In the genomic region with DNA sequence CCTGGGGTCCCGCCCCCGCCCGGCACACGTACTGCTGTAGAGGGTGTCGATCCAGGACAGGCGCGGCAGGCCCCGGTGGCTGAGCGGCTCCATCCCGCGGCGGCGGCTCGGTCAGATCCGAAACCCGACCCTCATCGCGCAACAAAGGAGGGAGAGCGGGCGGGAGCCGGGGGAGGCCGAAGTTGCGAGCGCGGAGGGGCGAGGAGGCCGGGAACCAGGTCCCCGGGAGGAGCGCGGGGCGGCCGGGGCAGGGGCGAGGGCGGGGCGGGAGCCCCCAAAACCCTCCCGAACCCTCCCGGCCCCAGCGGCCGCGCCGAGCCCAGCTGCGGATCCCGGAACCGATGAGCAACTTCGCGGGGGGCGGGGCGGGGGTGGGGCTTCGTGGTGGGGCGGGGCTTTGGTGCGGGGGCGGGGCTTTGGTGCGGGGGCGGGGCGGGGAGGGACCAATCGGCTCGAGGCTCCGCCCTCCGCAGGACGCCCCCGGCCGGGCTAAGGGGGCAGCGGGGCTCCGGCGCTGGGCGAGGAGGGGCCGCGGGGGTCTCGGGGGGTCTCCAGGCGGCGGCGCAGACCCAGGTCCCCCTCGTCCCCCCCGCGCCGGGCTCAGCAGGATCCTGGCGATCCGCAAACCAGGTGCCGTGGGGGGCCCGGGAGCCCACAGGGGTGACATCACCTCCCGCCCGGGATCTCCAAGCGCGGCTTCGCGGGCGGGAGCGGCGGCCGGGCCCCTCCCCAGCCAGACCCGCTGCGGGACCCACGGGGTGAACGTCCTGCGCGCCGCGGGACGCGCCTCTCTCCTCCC, we compare ENCODE assay signal across 8 cellular contexts. TPM values are rescaled to one million over a fixed set of nuclear protein-coding genes. Genes with fewer than 3 reads are reported as not detected.
DNase-seq lines count a peak whose midpoint lies in the region; ATAC-seq, FAIRE-seq and TF ChIP-seq lines count a peak whose summit lies in the region.

ABR (minus strand) TSS at position 347 of the 799 bp plus-strand sequence; CDS start at position 93, 254 bp downstream.

- FAIRE-seq in HepG2 (lab: Jason Lieb, UNC) = no peak

- no peak within 1 kb of the TSS for H3K9ac ChIP-seq in HepG2 (ENCODE audit: insufficient read depth, low read depth, low read length)

- peaks cover 17 to 77% of the 10 kb centered on the region in 2 experiments for H3K27me3 ChIP-seq in HepG2 (ENCODE audit: control insufficient read depth in 1 of 2, insufficient read depth in 2 of 2, low read length in 2 of 2)

- no peaks in the 10 kb centered on the region for H4K20me1 ChIP-seq in HepG2 (ENCODE audit: insufficient read depth, low read length)

- 47% methylated on average over 19 of the region's 100 CpGs for WGBS in HepG2 (ENCODE audit: low lambda C conversion rate)

- TF ChIP-seq CTCF in HepG2 (CRISPR knock-in tag; IDR thresholded peaks at IDR 0.05) = no peak

- H3K36me3 ChIP-seq in HepG2 (replicated peaks in 1 of 2; ENCODE audit: control insufficient read depth in 1 of 2, insufficient read depth in 2 of 2, low read length in 2 of 2) = no peaks in the 10 kb centered on the region

- POLR2A ChIA-PET in HepG2 (lab: Yijun Ruan, JAX) = no interaction called here

- H3K4me2 ChIP-seq in HepG2 (ENCODE audit: low read depth, low read length) = no peak within 1 kb of the TSS

- CTCF ChIA-PET in HepG2 (lab: Yijun Ruan, JAX; ENCODE audit: low intra/inter-chr PET ratio, low total read pairs) = no interaction called here

- H3K9me3 ChIP-seq in HepG2 (ENCODE audit: low read length) = no peaks in the 10 kb centered on the region

- no TSS peak for BruUV-seq in HepG2 (replicated peaks; lab: Mats Ljungman, UMichigan)

- TF ChIP-seq POLR2A in HepG2 (IDR thresholded peaks at IDR 0.05; ENCODE audit: insufficient read depth in 1 of 2, low read depth in 2 of 2, low read length in 2 of 2) = no peak

- H3K79me2 ChIP-seq in HepG2 (ENCODE audit: insufficient read depth, low read length) = no peaks in the 10 kb centered on the region

- no peak for ATAC-seq in HepG2
- no peak for ATAC-seq in HG03571 (IDR thresholded peaks at IDR 0.05; ENCODE audit: unreplicated experiment)
- ATAC-seq in GM21737 (IDR thresholded peaks at IDR 0.05; ENCODE audit: unreplicated experiment) = no peak

- no peak within 1 kb of the TSS for H2AFZ ChIP-seq in HepG2 (ENCODE audit: low read length)

- TF ChIP-seq EP300 in HepG2 (IDR thresholded peaks at IDR 0.05; ENCODE audit: low read depth in 2 of 2, low read length in 2 of 2) (no peak), HepG2 (CRISPR knock-in tag; IDR thresholded peaks at IDR 0.05; ENCODE audit: borderline replicate concordance) (no peak)

- H3K4me1 ChIP-seq in HepG2 (ENCODE audit: insufficient read depth, low read length) = no peaks in the 10 kb centered on the region

- intact Hi-C loops in HepG2 (cut with micrococcal nuclease; ENCODE audit: unreplicated experiment) = no loop called here

- in situ Hi-C loops in HepG2 (cut with HindIII; ENCODE audit: extremely low pct_ligation_motif_present, low pct_unique_long_range_greater_than_20kb) = no loop called here

- DNase-seq in NCI-H2227 (lab: John Stamatoyannopoulos, UW; ENCODE audit: unreplicated experiment) = peak; percentile 47
- DNase-seq in NCI-H2227 treated with DMSO at 0.1 percent for 48 hours (lab: John Stamatoyannopoulos, UW) = no peak
- peak; percentile 18 to 47 (median 32) for DNase-seq in activated CD4-positive, CD25-positive, alpha-beta regulatory T cell (lab: John Stamatoyannopoulos, UW)
- DNase-seq in HepG2 (ENCODE audit: low spot score) = no peak
- peak in 2 of 3 experiments; percentile 21 to 41 for DNase-seq in stimulated activated CD4-positive, alpha-beta T cell treated with anti-CD3 and anti-CD28 coated beads, TNF-alpha, amount 100 ng/mL, for 4 hours (ENCODE audit: low read depth in 3 of 3)

- peak within 1 kb of the TSS; percentile 79 for H3K27ac ChIP-seq in cingulate gyrus (ENCODE audit: low read depth, low read length)
- no peak within 1 kb of the TSS for H3K27ac ChIP-seq in HepG2 (ENCODE audit: extremely low read length, insufficient read depth, low read length)

- TF ChIP-seq RAD21 in HepG2 (CRISPR knock-in tag; IDR thresholded peaks at IDR 0.05) = no peak

- H3K4me3 ChIP-seq in HepG2 (replicated peaks in 1 of 3; ENCODE audit: insufficient read depth in 1 of 3, low read depth in 2 of 3, low read length in 3 of 3) = no peak within 1 kb of the TSS

TF ChIP-seq in HepG2, 621 proteins besides CTCF, POLR2A, EP300 and RAD21:
- TF ChIP-seq GTF3A (CRISPR knock-in tag; conservative IDR thresholded peaks at IDR 0.05) (no peak), REPIN1 (CRISPR knock-in tag; IDR thresholded peaks at IDR 0.05; ENCODE audit: borderline replicate concordance, low read depth) (no peak)

RNA-seq across cellular contexts. Expression of gene ABR, which starts in this region (rescaled TPM):
- 10.9 and 12.4 TPM in 2 replicates for total RNA-seq in HepG2 (2016; rRNA removed; fragmentation: Illumina TruSeq; extraction: Trizol)
- total RNA-seq in HepG2 (2016; cell fraction: cytosol; rRNA removed; fragmentation: Illumina TruSeq; extraction: Trizol; ENCODE audit: low read depth) = 5.9 and 7.8 TPM in 2 replicates
- 9.1 and 11.6 TPM in 2 replicates for total RNA-seq in HepG2 (2016; cell fraction: insoluble cytoplasmic fraction; rRNA removed; fragmentation: Illumina TruSeq; extraction: Trizol)
- total RNA-seq in HepG2 (2016; cell fraction: membrane; rRNA removed; fragmentation: Illumina TruSeq; extraction: Trizol) = 9.3 and 10.5 TPM in 2 replicates
- total RNA-seq in HepG2 (2016; cell fraction: nucleus; rRNA removed; fragmentation: Illumina TruSeq; extraction: Trizol) = 8.0 and 11.0 TPM in 2 replicates
- polyA plus RNA-seq in HepG2 (2011; rRNA removed) = 40.4 TPM in 2 replicates
- 13.2 and 21.6 TPM in 2 replicates for polyA plus RNA-seq in HepG2 (2011; cell fraction: cytosol; rRNA removed)
- 68.7 and 98.6 TPM in 2 replicates for polyA plus RNA-seq in HepG2 (2011; cell fraction: nucleus; rRNA removed)
- polyA plus RNA-seq in HepG2 (2012) = 10.2 and 11.3 TPM in 2 replicates
- 0.85 and 1.1 TPM in 2 replicates for polyA plus RNA-seq in HepG2 (2016; cell fraction: cytosol; fragmentation: Illumina TruSeq; extraction: Trizol; ENCODE audit: low read depth)
- 8.6 and 11.0 TPM in 2 replicates for polyA plus RNA-seq in HepG2 (2016; cell fraction: insoluble cytoplasmic fraction; fragmentation: Illumina TruSeq; extraction: Trizol; ENCODE audit: low read depth)
- polyA plus RNA-seq in HepG2 (2016; cell fraction: membrane; fragmentation: Illumina TruSeq; extraction: Trizol; ENCODE audit: low read depth) = 2.9 and 3.5 TPM in 2 replicates
- polyA plus RNA-seq in HepG2 (2016; cell fraction: nucleus; fragmentation: Illumina TruSeq; extraction: Trizol; ENCODE audit: insufficient read depth, low read depth) = 18.8 and 21.3 TPM in 2 replicates
- polyA minus RNA-seq in HepG2 (2011; rRNA and poly(A)+ RNA removed; ENCODE audit: low replicate concordance) = 37.5 and 62.6 TPM in 2 replicates
- polyA minus RNA-seq in HepG2 (2011; cell fraction: cytosol; rRNA and poly(A)+ RNA removed) = 19.0 and 21.4 TPM in 2 replicates
- 24.5 and 24.6 TPM in 2 replicates for polyA minus RNA-seq in HepG2 (2011; cell fraction: nucleus; rRNA and poly(A)+ RNA removed)

Comparison
In these comparisons a context has a peak if more than half of its experiments do, and no peak if none do; other contexts are left out.
1. DNase-seq: peak in NCI-H2227 (single experiment), activated CD4-positive, CD25-positive, alpha-beta regulatory T cell (4 of 4) and stimulated activated CD4-positive, alpha-beta T cell treated with anti-CD3 and anti-CD28 coated beads, TNF-alpha, amount 100 ng/mL, for 4 hours (2 of 3); none in NCI-H2227 treated with DMSO at 0.1 percent for 48 hours (single experiment) and HepG2 (single experiment).